ENCODE assay signal across 8 cellular contexts in genomic region chr1:25338188-25338981, GRCh38. TPM values are rescaled to one million over a fixed set of nuclear protein-coding genes. Genes with fewer than 3 reads are reported as not detected.
DNase-seq lines count a peak whose midpoint lies in the region; ATAC-seq, FAIRE-seq and TF ChIP-seq lines count a peak whose summit lies in the region.

Gene TMEM50A (plus strand): TSS chr1:25338334. CDS start chr1:25340487, 2,153 bp downstream.

- H3K9me2 ChIP-seq in OCI-LY1 (ENCODE audit: low read depth, low read length), result no peaks in the 10 kb centered on the region

- H3K27ac ChIP-seq in OCI-LY1 (ENCODE audit: low read depth, low read length, poor library complexity, severe bottlenecking), result peak within 1 kb of the TSS; percentile 82

- TF ChIP-seq CTCF in Calu3 (IDR thresholded peaks at IDR 0.05; ENCODE audit: unreplicated experiment) (no peak), OCI-LY1 (IDR thresholded peaks at IDR 0.05; ENCODE audit: low read length) (no peak), mesothelial cell of epicardium (IDR thresholded peaks at IDR 0.05; ENCODE audit: unreplicated experiment) (no peak)

- H3K79me2 ChIP-seq in OCI-LY1 (ENCODE audit: insufficient read depth, low read length), result peaks cover 49% of the 10 kb centered on the region

- H3K27me3 Mint-ChIP-seq in Calu3 (ENCODE audit: unreplicated experiment), result no peaks in the 10 kb centered on the region
- no peaks in the 10 kb centered on the region for H3K27me3 Mint-ChIP-seq in mesothelial cell of epicardium (ENCODE audit: low read depth)

- no peaks in the 10 kb centered on the region for H3K9me3 ChIP-seq in OCI-LY1 (ENCODE audit: low read length)

- H3K9ac ChIP-seq in OCI-LY1 (ENCODE audit: low read length), result peak within 1 kb of the TSS; percentile 89

- H3K9me3 Mint-ChIP-seq in Calu3 (ENCODE audit: low read depth, unreplicated experiment) (no peaks in the 10 kb centered on the region), mesothelial cell of epicardium (no peaks in the 10 kb centered on the region)

- H3K4me3 Mint-ChIP-seq in Calu3 (ENCODE audit: low read depth, unreplicated experiment) (peak within 1 kb of the TSS; percentile 88), mesothelial cell of epicardium (peak within 1 kb of the TSS; percentile 92)

- TSS peak; percentile 43 for BruUV-seq in Calu3 (replicated peaks; lab: Mats Ljungman, UMichigan)

- intact Hi-C loops in Calu3 (cut with micrococcal nuclease; ENCODE audit: unreplicated experiment), result no loop called here

- H3K4me1 ChIP-seq in OCI-LY1 (ENCODE audit: insufficient read depth, low read length, severe bottlenecking), result peaks cover 18% of the 10 kb centered on the region

- no peaks in the 10 kb centered on the region; the same call in 1 of the 2 replicates for H3F3A ChIP-seq in OCI-LY1 (ENCODE audit: insufficient read depth, low read length)

- DNase-seq in Calu3, result peak; percentile 86
- peak in 73 of 76 experiments; percentile 11 to 86 (median 74) for DNase-seq in HUDEP-2 (lab: John Stamatoyannopoulos, UW; ENCODE audit: unreplicated experiment in 76 of 76)
- peak; percentile 95 for DNase-seq in activated CD8-positive, alpha-beta memory T cell treated with anti-CD3 and anti-CD28 coated beads, Interleukin-2, amount 50 U/mL, for 48 hours
- DNase-seq in mesothelial cell of epicardium (ENCODE audit: low spot score in 2 of 2, unreplicated experiment in 2 of 2), result peak; percentile 80 to 97
- peak; percentile 82 to 85 for DNase-seq in stimulated activated CD8-positive, alpha-beta memory T cell treated with anti-CD3 and anti-CD28 coated beads, Interleukin-2, amount 100 ng/mL, for 1 hour (ENCODE audit: low read depth in 2 of 2)

- CTCF ChIA-PET in Calu3 (lab: Charles Lee), result no interaction called here

- H3K36me3 Mint-ChIP-seq in Calu3 (ENCODE audit: insufficient read depth, unreplicated experiment) (peaks cover 24% of the 10 kb centered on the region), mesothelial cell of epicardium (peaks cover 3% of the 10 kb centered on the region)

- no peak within 1 kb of the TSS for H2AFZ ChIP-seq in OCI-LY1 (ENCODE audit: low read length)

- ATAC-seq in GM21381 (IDR thresholded peaks at IDR 0.05; ENCODE audit: unreplicated experiment), result peak; percentile 63

- no peaks in the 10 kb centered on the region for H3K27me3 ChIP-seq in OCI-LY1 (ENCODE audit: insufficient read depth, low read length)

- H3K36me3 ChIP-seq in OCI-LY1 (ENCODE audit: insufficient read depth, low read length), result peaks cover 15% of the 10 kb centered on the region

- FAIRE-seq in endometrium (lab: Jason Lieb, UNC), result peak; percentile 94

- peak within 1 kb of the TSS; percentile 88 for H3K4me3 ChIP-seq in OCI-LY1 (ENCODE audit: low read depth, low read length, poor library complexity, severe bottlenecking)

- H3K4me1 Mint-ChIP-seq in Calu3 (ENCODE audit: low read depth, unreplicated experiment) (peaks cover 3% of the 10 kb centered on the region), mesothelial cell of epicardium (peaks cover 14% of the 10 kb centered on the region)

- H3K27ac Mint-ChIP-seq in Calu3 (ENCODE audit: unreplicated experiment), result peak within 1 kb of the TSS; percentile 54
- peak within 1 kb of the TSS; percentile 97 for H3K27ac Mint-ChIP-seq in mesothelial cell of epicardium

- H3K4me2 ChIP-seq in OCI-LY1 (ENCODE audit: low read length), result peak within 1 kb of the TSS; percentile 100

- no peaks in the 10 kb centered on the region for H4K20me1 ChIP-seq in OCI-LY1 (ENCODE audit: insufficient read depth, low read length)

RNA-seq across cellular contexts. Expression of gene TMEM50A, which starts in this region (rescaled TPM):
- total RNA-seq in Calu3 (2022) (72.7 and 82.6 TPM in 2 replicates), mesothelial cell of epicardium (66.1 to 70.6 TPM (median 67.2 TPM) in 3 replicates)

Comparison
In these comparisons a context has a peak if more than half of its experiments do, and no peak if none do; other contexts are left out.
1. Peak in every context shown above with its lines: DNase-seq, ATAC-seq, H3K4me3 ChIP-seq and H3K27ac ChIP-seq.